In the genomic region with DNA sequence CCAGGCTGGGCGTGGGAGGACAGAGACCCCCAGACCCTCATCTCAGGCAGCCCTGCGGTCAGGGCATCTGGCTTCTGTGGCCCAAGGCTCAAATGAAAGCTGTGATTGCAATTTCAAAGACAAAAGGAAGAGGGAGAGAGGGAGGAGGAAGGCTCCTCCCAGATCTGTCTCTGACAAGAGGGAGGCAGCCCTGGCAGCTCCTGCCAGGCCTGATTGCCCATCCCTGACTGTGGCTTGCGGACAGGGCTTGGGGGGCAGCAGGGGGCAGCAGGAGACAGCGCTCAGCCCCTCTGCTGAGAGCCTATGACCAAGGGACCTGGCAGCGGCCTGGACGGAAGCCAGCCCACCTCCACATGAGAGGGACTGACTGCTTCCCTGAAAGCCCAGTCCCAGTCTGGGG, we compare ENCODE assay signal across 8 cellular contexts.
DNase-seq lines count a peak whose midpoint lies in the region; ATAC-seq, FAIRE-seq and TF ChIP-seq lines count a peak whose summit lies in the region.

No MANE protein-coding gene starts in this region.

- H3K27ac ChIP-seq in gastroesophageal sphincter = no peak overlapping the region

- FAIRE-seq in GM12891 (lab: Jason Lieb, UNC) = no peak

- ATAC-seq in gastroesophageal sphincter (no peak), HG03457 (IDR thresholded peaks at IDR 0.05; ENCODE audit: unreplicated experiment) (no peak)

- H3K36me3 ChIP-seq in gastroesophageal sphincter = no peaks in the 10 kb centered on the region

- no peak for TF ChIP-seq EP300 in gastroesophageal sphincter (IDR thresholded peaks at IDR 0.05)

- DNase-seq in EH (ENCODE audit: low read depth) = peak; percentile 2
- DNase-seq in HT1080 (ENCODE audit: low read depth) = peak; percentile 66
- DNase-seq in RPMI8226 = peak; percentile 56
- peak; percentile 21 for DNase-seq in kidney tubule cell (ENCODE audit: low spot score)
- DNase-seq in SIG-M5 treated with dmso at 0.1 percent for 504 hours (lab: John Stamatoyannopoulos, UW; ENCODE audit: unreplicated experiment) = no peak
- no peak for DNase-seq in GM12891 (ENCODE audit: insufficient read length, low spot score)

- TF ChIP-seq POLR2A in gastroesophageal sphincter (IDR thresholded peaks at IDR 0.05) (no peak), GM12891 (IDR thresholded peaks at IDR 0.05; ENCODE audit: low read depth, low read length) (no peak)

- H3K9me3 ChIP-seq in gastroesophageal sphincter = no peaks in the 10 kb centered on the region

- H3K4me1 ChIP-seq in gastroesophageal sphincter = peaks cover 0 to 5% (median 0%) of the 10 kb centered on the region in 3 donors

- no peak overlapping the region for H3K4me3 ChIP-seq in gastroesophageal sphincter

- WGBS in gastroesophageal sphincter (ENCODE audit: low coverage in 1 of 2), 2 donors = 0 to 18% methylated on average over 3 to 4 of the region's 6 CpGs

- no peak for TF ChIP-seq CTCF in gastroesophageal sphincter (IDR thresholded peaks at IDR 0.05)

- H3K27me3 ChIP-seq in gastroesophageal sphincter = peaks cover 54% of the 10 kb centered on the region

TF ChIP-seq in GM12891, 5 proteins besides CTCF, POLR2A, EP300 and RAD21:
- no peak for TF ChIP-seq PAX5 (IDR thresholded peaks at IDR 0.05; ENCODE audit: insufficient read depth, low read length, severe bottlenecking)
- no peak for TF ChIP-seq TAF1 (IDR thresholded peaks at IDR 0.05; ENCODE audit: low read depth, low read length)
- TF ChIP-seq SPI1 (IDR thresholded peaks at IDR 0.05; ENCODE audit: low read depth, low read length) = no peak
- TF ChIP-seq POLR2AphosphoS5 (IDR thresholded peaks at IDR 0.05; ENCODE audit: low read depth, low read length) = no peak
- no peak for TF ChIP-seq POU2F2 (IDR thresholded peaks at IDR 0.05; ENCODE audit: low read depth, low read length)

Comparison
In these comparisons a context has a peak if more than half of its experiments do, and no peak if none do; other contexts are left out.
1. DNase-seq: peak in EH (single experiment), HT1080 (single experiment), RPMI8226 (single experiment) and kidney tubule cell (single experiment); none in SIG-M5 treated with dmso at 0.1 percent for 504 hours (single experiment) and GM12891 (single experiment).